In the genomic region with DNA sequence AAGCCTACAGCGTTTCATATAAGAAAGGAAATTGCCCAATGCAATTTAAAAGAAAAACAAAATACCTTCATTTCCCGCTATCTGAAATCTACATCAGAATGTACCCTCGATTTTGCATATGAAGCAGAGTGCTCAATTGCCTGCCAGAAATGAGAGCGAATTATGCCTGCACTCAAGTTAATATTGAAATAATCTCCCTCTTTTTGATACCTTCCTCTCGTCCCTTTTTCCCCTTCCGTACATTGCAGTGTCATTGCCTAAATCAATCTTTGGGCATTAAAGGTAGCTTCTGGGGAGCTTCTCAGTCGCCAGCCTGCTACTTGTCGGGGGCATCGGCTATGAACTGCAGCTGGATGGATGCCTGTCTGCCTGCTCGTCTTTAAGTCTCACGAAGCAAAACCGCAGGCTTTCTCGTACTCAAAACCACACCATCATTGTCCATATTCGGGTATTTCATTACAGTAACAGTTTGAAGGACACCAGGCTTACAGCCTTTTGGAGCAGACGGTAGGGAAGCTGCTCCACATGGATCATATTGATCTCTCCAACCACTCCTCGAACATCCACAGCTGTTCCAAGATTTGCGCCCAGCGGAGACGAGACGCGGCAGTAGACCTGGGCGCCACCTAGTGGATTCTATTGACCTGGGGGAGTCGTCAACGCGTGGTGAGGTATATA, we compare ENCODE assay signal across 1 cellular context.
TF ChIP-seq lines count a peak whose summit lies in the region.

No MANE protein-coding gene starts in this region.

TF ChIP-seq in K562, 482 proteins besides CTCF, POLR2A, EP300 and RAD21 (continued from another document and continues in another):
- peak; percentile 75; the same call in 1 of the 2 replicates for TF ChIP-seq BMI1 (IDR thresholded peaks at IDR 0.05; ENCODE audit: low read length)
- peak; percentile 69; the same call in 1 of the 2 replicates for TF ChIP-seq ESRRA (IDR thresholded peaks at IDR 0.05; ENCODE audit: borderline replicate concordance, low read depth)
- TF ChIP-seq, protein P1, sequence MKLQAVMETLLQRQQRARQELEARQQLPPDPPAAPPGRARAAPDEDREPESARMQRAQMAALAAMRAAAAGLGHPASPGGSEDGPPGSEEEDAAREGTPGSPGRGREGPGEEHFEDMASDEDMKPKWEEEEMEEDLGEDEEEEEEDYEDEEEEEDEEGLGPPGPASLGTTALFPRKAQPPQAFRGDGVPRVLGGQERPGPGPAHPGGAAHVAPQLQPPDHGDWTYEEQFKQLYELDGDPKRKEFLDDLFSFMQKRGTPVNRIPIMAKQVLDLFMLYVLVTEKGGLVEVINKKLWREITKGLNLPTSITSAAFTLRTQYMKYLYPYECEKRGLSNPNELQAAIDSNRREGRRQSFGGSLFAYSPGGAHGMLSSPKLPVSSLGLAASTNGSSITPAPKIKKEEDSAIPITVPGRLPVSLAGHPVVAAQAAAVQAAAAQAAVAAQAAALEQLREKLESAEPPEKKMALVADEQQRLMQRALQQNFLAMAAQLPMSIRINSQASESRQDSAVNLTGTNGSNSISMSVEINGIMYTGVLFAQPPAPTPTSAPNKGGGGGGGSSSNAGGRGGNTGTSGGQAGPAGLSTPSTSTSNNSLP (IDR thresholded peaks at IDR 0.05; ENCODE audit: borderline replicate concordance, low read depth, low read length) = no peak
- TF ChIP-seq CBFB (CRISPR knock-in tag; IDR thresholded peaks at IDR 0.05) = peak; percentile 90; the same call in 1 of the 2 replicates
- peak; percentile 86 for TF ChIP-seq CREM (IDR thresholded peaks at IDR 0.05; ENCODE audit: low read depth)
- TF ChIP-seq SMARCA4 (IDR thresholded peaks at IDR 0.05) = peak; percentile 58
- peak; percentile 33; the same call in 1 of the 2 replicates for TF ChIP-seq JUND (IDR thresholded peaks at IDR 0.05; ENCODE audit: borderline replicate concordance, low read depth, low read length)
- TF ChIP-seq JUND (tag; IDR thresholded peaks at IDR 0.05; ENCODE audit: borderline replicate concordance, low read depth, low read length) = 0 out of 3 replicates have a peak, but pooled peaks have one; percentile 33
- no peak; the same call in 1 of the 2 replicates for TF ChIP-seq NFE2 (IDR thresholded peaks at IDR 0.05; ENCODE audit: low read depth)
- 0 out of 2 replicates have a peak, but pooled peaks have one; percentile 17 for TF ChIP-seq SMARCA5 (IDR thresholded peaks at IDR 0.05)
- TF ChIP-seq, protein P2, sequence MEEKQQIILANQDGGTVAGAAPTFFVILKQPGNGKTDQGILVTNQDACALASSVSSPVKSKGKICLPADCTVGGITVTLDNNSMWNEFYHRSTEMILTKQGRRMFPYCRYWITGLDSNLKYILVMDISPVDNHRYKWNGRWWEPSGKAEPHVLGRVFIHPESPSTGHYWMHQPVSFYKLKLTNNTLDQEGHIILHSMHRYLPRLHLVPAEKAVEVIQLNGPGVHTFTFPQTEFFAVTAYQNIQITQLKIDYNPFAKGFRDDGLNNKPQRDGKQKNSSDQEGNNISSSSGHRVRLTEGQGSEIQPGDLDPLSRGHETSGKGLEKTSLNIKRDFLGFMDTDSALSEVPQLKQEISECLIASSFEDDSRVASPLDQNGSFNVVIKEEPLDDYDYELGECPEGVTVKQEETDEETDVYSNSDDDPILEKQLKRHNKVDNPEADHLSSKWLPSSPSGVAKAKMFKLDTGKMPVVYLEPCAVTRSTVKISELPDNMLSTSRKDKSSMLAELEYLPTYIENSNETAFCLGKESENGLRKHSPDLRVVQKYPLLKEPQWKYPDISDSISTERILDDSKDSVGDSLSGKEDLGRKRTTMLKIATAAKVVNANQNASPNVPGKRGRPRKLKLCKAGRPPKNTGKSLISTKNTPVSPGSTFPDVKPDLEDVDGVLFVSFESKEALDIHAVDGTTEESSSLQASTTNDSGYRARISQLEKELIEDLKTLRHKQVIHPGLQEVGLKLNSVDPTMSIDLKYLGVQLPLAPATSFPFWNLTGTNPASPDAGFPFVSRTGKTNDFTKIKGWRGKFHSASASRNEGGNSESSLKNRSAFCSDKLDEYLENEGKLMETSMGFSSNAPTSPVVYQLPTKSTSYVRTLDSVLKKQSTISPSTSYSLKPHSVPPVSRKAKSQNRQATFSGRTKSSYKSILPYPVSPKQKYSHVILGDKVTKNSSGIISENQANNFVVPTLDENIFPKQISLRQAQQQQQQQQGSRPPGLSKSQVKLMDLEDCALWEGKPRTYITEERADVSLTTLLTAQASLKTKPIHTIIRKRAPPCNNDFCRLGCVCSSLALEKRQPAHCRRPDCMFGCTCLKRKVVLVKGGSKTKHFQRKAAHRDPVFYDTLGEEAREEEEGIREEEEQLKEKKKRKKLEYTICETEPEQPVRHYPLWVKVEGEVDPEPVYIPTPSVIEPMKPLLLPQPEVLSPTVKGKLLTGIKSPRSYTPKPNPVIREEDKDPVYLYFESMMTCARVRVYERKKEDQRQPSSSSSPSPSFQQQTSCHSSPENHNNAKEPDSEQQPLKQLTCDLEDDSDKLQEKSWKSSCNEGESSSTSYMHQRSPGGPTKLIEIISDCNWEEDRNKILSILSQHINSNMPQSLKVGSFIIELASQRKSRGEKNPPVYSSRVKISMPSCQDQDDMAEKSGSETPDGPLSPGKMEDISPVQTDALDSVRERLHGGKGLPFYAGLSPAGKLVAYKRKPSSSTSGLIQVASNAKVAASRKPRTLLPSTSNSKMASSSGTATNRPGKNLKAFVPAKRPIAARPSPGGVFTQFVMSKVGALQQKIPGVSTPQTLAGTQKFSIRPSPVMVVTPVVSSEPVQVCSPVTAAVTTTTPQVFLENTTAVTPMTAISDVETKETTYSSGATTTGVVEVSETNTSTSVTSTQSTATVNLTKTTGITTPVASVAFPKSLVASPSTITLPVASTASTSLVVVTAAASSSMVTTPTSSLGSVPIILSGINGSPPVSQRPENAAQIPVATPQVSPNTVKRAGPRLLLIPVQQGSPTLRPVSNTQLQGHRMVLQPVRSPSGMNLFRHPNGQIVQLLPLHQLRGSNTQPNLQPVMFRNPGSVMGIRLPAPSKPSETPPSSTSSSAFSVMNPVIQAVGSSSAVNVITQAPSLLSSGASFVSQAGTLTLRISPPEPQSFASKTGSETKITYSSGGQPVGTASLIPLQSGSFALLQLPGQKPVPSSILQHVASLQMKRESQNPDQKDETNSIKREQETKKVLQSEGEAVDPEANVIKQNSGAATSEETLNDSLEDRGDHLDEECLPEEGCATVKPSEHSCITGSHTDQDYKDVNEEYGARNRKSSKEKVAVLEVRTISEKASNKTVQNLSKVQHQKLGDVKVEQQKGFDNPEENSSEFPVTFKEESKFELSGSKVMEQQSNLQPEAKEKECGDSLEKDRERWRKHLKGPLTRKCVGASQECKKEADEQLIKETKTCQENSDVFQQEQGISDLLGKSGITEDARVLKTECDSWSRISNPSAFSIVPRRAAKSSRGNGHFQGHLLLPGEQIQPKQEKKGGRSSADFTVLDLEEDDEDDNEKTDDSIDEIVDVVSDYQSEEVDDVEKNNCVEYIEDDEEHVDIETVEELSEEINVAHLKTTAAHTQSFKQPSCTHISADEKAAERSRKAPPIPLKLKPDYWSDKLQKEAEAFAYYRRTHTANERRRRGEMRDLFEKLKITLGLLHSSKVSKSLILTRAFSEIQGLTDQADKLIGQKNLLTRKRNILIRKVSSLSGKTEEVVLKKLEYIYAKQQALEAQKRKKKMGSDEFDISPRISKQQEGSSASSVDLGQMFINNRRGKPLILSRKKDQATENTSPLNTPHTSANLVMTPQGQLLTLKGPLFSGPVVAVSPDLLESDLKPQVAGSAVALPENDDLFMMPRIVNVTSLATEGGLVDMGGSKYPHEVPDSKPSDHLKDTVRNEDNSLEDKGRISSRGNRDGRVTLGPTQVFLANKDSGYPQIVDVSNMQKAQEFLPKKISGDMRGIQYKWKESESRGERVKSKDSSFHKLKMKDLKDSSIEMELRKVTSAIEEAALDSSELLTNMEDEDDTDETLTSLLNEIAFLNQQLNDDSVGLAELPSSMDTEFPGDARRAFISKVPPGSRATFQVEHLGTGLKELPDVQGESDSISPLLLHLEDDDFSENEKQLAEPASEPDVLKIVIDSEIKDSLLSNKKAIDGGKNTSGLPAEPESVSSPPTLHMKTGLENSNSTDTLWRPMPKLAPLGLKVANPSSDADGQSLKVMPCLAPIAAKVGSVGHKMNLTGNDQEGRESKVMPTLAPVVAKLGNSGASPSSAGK (IDR thresholded peaks at IDR 0.05) = peak; percentile 69
- no peak for TF ChIP-seq ZNF3 (CRISPR knock-in tag; IDR thresholded peaks at IDR 0.05)
- TF ChIP-seq, protein P3, sequence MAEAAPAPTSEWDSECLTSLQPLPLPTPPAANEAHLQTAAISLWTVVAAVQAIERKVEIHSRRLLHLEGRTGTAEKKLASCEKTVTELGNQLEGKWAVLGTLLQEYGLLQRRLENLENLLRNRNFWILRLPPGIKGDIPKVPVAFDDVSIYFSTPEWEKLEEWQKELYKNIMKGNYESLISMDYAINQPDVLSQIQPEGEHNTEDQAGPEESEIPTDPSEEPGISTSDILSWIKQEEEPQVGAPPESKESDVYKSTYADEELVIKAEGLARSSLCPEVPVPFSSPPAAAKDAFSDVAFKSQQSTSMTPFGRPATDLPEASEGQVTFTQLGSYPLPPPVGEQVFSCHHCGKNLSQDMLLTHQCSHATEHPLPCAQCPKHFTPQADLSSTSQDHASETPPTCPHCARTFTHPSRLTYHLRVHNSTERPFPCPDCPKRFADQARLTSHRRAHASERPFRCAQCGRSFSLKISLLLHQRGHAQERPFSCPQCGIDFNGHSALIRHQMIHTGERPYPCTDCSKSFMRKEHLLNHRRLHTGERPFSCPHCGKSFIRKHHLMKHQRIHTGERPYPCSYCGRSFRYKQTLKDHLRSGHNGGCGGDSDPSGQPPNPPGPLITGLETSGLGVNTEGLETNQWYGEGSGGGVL (CRISPR knock-in tag; IDR thresholded peaks at IDR 0.05) = no peak
- TF ChIP-seq, protein P4, sequence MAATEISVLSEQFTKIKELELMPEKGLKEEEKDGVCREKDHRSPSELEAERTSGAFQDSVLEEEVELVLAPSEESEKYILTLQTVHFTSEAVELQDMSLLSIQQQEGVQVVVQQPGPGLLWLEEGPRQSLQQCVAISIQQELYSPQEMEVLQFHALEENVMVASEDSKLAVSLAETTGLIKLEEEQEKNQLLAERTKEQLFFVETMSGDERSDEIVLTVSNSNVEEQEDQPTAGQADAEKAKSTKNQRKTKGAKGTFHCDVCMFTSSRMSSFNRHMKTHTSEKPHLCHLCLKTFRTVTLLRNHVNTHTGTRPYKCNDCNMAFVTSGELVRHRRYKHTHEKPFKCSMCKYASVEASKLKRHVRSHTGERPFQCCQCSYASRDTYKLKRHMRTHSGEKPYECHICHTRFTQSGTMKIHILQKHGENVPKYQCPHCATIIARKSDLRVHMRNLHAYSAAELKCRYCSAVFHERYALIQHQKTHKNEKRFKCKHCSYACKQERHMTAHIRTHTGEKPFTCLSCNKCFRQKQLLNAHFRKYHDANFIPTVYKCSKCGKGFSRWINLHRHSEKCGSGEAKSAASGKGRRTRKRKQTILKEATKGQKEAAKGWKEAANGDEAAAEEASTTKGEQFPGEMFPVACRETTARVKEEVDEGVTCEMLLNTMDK (IDR thresholded peaks at IDR 0.05; ENCODE audit: borderline replicate concordance, insufficient read depth, low read depth, low read length, poor library complexity, severe bottlenecking) = peak; percentile 94
- TF ChIP-seq, protein P5, sequence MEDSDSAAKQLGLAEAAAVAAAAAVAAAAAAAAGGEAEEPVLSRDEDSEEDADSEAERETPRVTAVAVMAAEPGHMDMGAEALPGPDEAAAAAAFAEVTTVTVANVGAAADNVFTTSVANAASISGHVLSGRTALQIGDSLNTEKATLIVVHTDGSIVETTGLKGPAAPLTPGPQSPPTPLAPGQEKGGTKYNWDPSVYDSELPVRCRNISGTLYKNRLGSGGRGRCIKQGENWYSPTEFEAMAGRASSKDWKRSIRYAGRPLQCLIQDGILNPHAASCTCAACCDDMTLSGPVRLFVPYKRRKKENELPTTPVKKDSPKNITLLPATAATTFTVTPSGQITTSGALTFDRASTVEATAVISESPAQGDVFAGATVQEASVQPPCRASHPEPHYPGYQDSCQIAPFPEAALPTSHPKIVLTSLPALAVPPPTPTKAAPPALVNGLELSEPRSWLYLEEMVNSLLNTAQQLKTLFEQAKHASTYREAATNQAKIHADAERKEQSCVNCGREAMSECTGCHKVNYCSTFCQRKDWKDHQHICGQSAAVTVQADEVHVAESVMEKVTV (CRISPR knock-in tag; IDR thresholded peaks at IDR 0.05) = peak; percentile 34; the same call in 1 of the 2 replicates
- TF ChIP-seq MAZ (CRISPR knock-in tag; conservative IDR thresholded peaks at IDR 0.05 in 1 of 2, IDR thresholded peaks at IDR 0.05 in 1 of 2) = peak in 1 of 2 experiments; percentile 59; a peak in 1 of 4 replicates
- TF ChIP-seq PTRF (tag; IDR thresholded peaks at IDR 0.05) = no peak
- TF ChIP-seq, protein P6, sequence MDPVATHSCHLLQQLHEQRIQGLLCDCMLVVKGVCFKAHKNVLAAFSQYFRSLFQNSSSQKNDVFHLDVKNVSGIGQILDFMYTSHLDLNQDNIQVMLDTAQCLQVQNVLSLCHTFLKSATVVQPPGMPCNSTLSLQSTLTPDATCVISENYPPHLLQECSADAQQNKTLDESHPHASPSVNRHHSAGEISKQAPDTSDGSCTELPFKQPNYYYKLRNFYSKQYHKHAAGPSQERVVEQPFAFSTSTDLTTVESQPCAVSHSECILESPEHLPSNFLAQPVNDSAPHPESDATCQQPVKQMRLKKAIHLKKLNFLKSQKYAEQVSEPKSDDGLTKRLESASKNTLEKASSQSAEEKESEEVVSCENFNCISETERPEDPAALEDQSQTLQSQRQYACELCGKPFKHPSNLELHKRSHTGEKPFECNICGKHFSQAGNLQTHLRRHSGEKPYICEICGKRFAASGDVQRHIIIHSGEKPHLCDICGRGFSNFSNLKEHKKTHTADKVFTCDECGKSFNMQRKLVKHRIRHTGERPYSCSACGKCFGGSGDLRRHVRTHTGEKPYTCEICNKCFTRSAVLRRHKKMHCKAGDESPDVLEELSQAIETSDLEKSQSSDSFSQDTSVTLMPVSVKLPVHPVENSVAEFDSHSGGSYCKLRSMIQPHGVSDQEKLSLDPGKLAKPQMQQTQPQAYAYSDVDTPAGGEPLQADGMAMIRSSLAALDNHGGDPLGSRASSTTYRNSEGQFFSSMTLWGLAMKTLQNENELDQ (CRISPR knock-in tag; IDR thresholded peaks at IDR 0.05; ENCODE audit: borderline replicate concordance) = no peak
- TF ChIP-seq MTA1 (IDR thresholded peaks at IDR 0.05; ENCODE audit: borderline replicate concordance) = peak; percentile 24; the same call in 1 of the 2 replicates
- no peak for TF ChIP-seq GATAD2B (IDR thresholded peaks at IDR 0.05; ENCODE audit: borderline replicate concordance)
- peak; percentile 29; the same call in 1 of the 2 replicates for TF ChIP-seq KLF16 (IDR thresholded peaks at IDR 0.05)
- TF ChIP-seq, protein P7, sequence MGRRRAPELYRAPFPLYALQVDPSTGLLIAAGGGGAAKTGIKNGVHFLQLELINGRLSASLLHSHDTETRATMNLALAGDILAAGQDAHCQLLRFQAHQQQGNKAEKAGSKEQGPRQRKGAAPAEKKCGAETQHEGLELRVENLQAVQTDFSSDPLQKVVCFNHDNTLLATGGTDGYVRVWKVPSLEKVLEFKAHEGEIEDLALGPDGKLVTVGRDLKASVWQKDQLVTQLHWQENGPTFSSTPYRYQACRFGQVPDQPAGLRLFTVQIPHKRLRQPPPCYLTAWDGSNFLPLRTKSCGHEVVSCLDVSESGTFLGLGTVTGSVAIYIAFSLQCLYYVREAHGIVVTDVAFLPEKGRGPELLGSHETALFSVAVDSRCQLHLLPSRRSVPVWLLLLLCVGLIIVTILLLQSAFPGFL (CRISPR knock-in tag; IDR thresholded peaks at IDR 0.05) = no peak
- TF ChIP-seq ZNF197 (CRISPR knock-in tag; IDR thresholded peaks at IDR 0.05; ENCODE audit: low read depth) = no peak
